Comparison of ENCODE assay signal across 9 cellular contexts in genomic region chr2:25821225-25822056, GRCh38. TPM values are rescaled to one million over a fixed set of nuclear protein-coding genes. Genes with fewer than 3 reads are reported as not detected.
DNase-seq lines count a peak whose midpoint lies in the region; ATAC-seq and TF ChIP-seq lines count a peak whose summit lies in the region.
"Had no signal": no experiment of that assay in that cellular context is flagged by ENCODE, and none has a peak within 500 bp of the region (broad histone marks: within the 10 kb centered on the region; RNA-seq: fewer than 3 reads in every experiment).

No MANE protein-coding gene starts in this region.

- no peak overlapping the region for H3K9ac ChIP-seq in fibroblast of lung (ENCODE audit: insufficient read depth, low read length)

- H3K9me3 Mint-ChIP-seq in activated T-cell treated with anti-CD3 and anti-CD28 coated beads, Interleukin-2, amount 50 U/mL, for 4 hours = no peaks in the 10 kb centered on the region

- peak overlapping the region; percentile 74 for H3K4me3 Mint-ChIP-seq in activated T-cell treated with anti-CD3 and anti-CD28 coated beads, Interleukin-2, amount 50 U/mL, for 4 hours

- H3K4me3 ChIP-seq in fibroblast of lung (replicated peaks in 1 of 4; ENCODE audit: control extremely low read depth in 1 of 4, insufficient read depth in 1 of 4, low read depth in 3 of 4, low read length in 4 of 4) (no peak overlapping the region), gastrocnemius medialis (no peak overlapping the region)

- H3K27me3 ChIP-seq in fibroblast of lung (ENCODE audit: control insufficient read depth, insufficient read depth, low read length) = no peaks in the 10 kb centered on the region
- H3K27me3 ChIP-seq in gastrocnemius medialis = no peaks in the 10 kb centered on the region

- H3K4me1 ChIP-seq in fibroblast of lung (ENCODE audit: control insufficient read depth, extremely low read depth, insufficient read depth, low read length) = no peaks in the 10 kb centered on the region
- peaks cover 4 to 7% of the 10 kb centered on the region in 2 donors for H3K4me1 ChIP-seq in gastrocnemius medialis

- in situ Hi-C loops in gastrocnemius medialis (cut with MboI; ENCODE audit: low sequenced_read_pairs in 4 of 4) = no loop called here

- no peak for TF ChIP-seq POLR2A in gastrocnemius medialis (IDR thresholded peaks at IDR 0.05)

- DNase-seq in activated T-cell treated with anti-CD3 and anti-CD28 coated beads, Interleukin-2, amount 50 U/mL, for 4 hours = no peak
- no peak for DNase-seq in activated T-cell treated with anti-CD3 and anti-CD28 coated beads for 4 hours
- peak; percentile 74 to 91 for DNase-seq in fibroblast of lung (ENCODE audit: low read depth in 2 of 2)
- DNase-seq in stromal cell of bone marrow (ENCODE audit: low read depth) = peak; percentile 67
- DNase-seq in SHP77 (lab: John Stamatoyannopoulos, UW) = no peak
- DNase-seq in gastrocnemius medialis = no peak

- H3K4me2 ChIP-seq in fibroblast of lung (ENCODE audit: extremely low read depth, insufficient read depth, low read length) = no peak overlapping the region

- H4K20me1 ChIP-seq in fibroblast of lung (ENCODE audit: control insufficient read depth, extremely low read depth, insufficient read depth, low read length) = no peaks in the 10 kb centered on the region

- H3K27me3 Mint-ChIP-seq in activated T-cell treated with anti-CD3 and anti-CD28 coated beads, Interleukin-2, amount 50 U/mL, for 4 hours (ENCODE audit: low read depth) = no peaks in the 10 kb centered on the region

- peak overlapping the region; percentile 91 for H3K27ac ChIP-seq in VCaP
- H3K27ac ChIP-seq in fibroblast of lung (ENCODE audit: insufficient read depth, low read length) = no peak overlapping the region
- H3K27ac ChIP-seq in gastrocnemius medialis = no peak overlapping the region
- H3K27ac ChIP-seq: psoas muscle had no signal

- H2AFZ ChIP-seq in fibroblast of lung (ENCODE audit: low read length) = no peak overlapping the region

- H3K79me2 ChIP-seq in fibroblast of lung (ENCODE audit: control insufficient read depth, insufficient read depth, low read length) = no peaks in the 10 kb centered on the region

- H3K9me3 ChIP-seq in fibroblast of lung (ENCODE audit: control insufficient read depth, insufficient read depth, low read depth, low read length) (no peaks in the 10 kb centered on the region), gastrocnemius medialis (no peaks in the 10 kb centered on the region)
- H3K9me3 ChIP-seq: psoas muscle had no signal

- peaks cover 70% of the 10 kb centered on the region for H3K4me1 Mint-ChIP-seq in activated T-cell treated with anti-CD3 and anti-CD28 coated beads, Interleukin-2, amount 50 U/mL, for 4 hours (ENCODE audit: low read depth)

- TF ChIP-seq CTCF in VCaP (conservative IDR thresholded peaks at IDR 0.05) (no peak), fibroblast of lung (conservative IDR thresholded peaks at IDR 0.05 in 1 of 2, IDR thresholded peaks at IDR 0.05 in 1 of 2; ENCODE audit: low read depth in 1 of 2, low read length in 2 of 2) (no peak), gastrocnemius medialis (IDR thresholded peaks at IDR 0.05 in 4 of 5, conservative IDR thresholded peaks at IDR 0.05 in 1 of 5) (no peak)

- H3K36me3 ChIP-seq in fibroblast of lung (ENCODE audit: control insufficient read depth, insufficient read depth, low read length) (no peaks in the 10 kb centered on the region), gastrocnemius medialis (no peaks in the 10 kb centered on the region)

- ATAC-seq in activated T-cell treated with anti-CD3 and anti-CD28 coated beads, Interleukin-2, amount 50 U/mL, for 4 hours = no peak
- ATAC-seq in GM18909 (IDR thresholded peaks at IDR 0.05; ENCODE audit: poor library complexity, unreplicated experiment) = no peak
- no peak for ATAC-seq in gastrocnemius medialis

- H3K36me3 Mint-ChIP-seq in activated T-cell treated with anti-CD3 and anti-CD28 coated beads, Interleukin-2, amount 50 U/mL, for 4 hours (ENCODE audit: insufficient read depth) = peaks cover 5% of the 10 kb centered on the region

- intact Hi-C loops in gastrocnemius medialis (cut with DNase I; ENCODE audit: low total_unique reads) = no loop called here

RNA-seq across cellular contexts. Expression of gene ASXL2, which starts 56.8 kb away (rescaled TPM):
- total RNA-seq in activated T-cell treated with anti-CD3 and anti-CD28 coated beads, Interleukin-2, amount 50 U/mL, for 4 hours = 10 to 100 TPM; 27.2 to 38.5 (median 37.5) TPM
- total RNA-seq in fibroblast of lung (4.6 and 5.9 TPM in 2 replicates), gastrocnemius medialis (10 to 100 TPM; 12.5 to 24.5 (median 21.0) TPM)
- polyA plus RNA-seq in fibroblast of lung = 16.6 and 20.7 TPM in 2 replicates
- 7.8 and 14.1 TPM in 2 replicates for polyA plus RNA-seq in fibroblast of lung (2012)
- polyA minus RNA-seq in fibroblast of lung (ENCODE audit: low replicate concordance) = 15.0 and 18.1 TPM in 2 replicates

Comparison
In these comparisons a context has a peak if more than half of its experiments do, and no peak if none do; other contexts are left out.
1. DNase-seq: peak in fibroblast of lung (2 of 2) and stromal cell of bone marrow (single experiment); none in activated T-cell treated with anti-CD3 and anti-CD28 coated beads, Interleukin-2, amount 50 U/mL, for 4 hours (single experiment), activated T-cell treated with anti-CD3 and anti-CD28 coated beads for 4 hours (single experiment), SHP77 (0 of 2) and gastrocnemius medialis (0 of 2).